ENCODE assay signal across 9 cellular contexts in genomic region chr17:79803997-79804855, GRCh38. TPM values are rescaled to one million over a fixed set of nuclear protein-coding genes. Genes with fewer than 3 reads are reported as not detected.
DNase-seq lines count a peak whose midpoint lies in the region; ATAC-seq and TF ChIP-seq lines count a peak whose summit lies in the region.
"Had no signal": no experiment of that assay in that cellular context is flagged by ENCODE, and none has a peak within 500 bp of the region (broad histone marks: within the 10 kb centered on the region; RNA-seq: fewer than 3 reads in every experiment).

No MANE protein-coding gene starts in this region.

- POLR2A ChIA-PET in AG04449 (lab: Yijun Ruan, JAX): interaction anchor here (1.6 kb wide), 1 partner anchor 35 kb away, joined by 5 read pairs; the partner anchor contains the start of gene CBX4

- H3K27ac ChIP-seq in hepatocyte (no peak overlapping the region), caudate nucleus (ENCODE audit: low read depth, low read length) (no peak overlapping the region)
- H3K27ac ChIP-seq: epithelial cell of prostate had no signal

- H3K9me3 ChIP-seq in hepatocyte (ENCODE audit: low read depth): no peaks in the 10 kb centered on the region

- H3K36me3 ChIP-seq in hepatocyte (replicated peaks; ENCODE audit: insufficient read depth, low read depth): no peaks in the 10 kb centered on the region

- peaks cover 100% of the 10 kb centered on the region for H3K27me3 ChIP-seq in hepatocyte

- 2% methylated on average over 73 of the region's 76 CpGs for WGBS in hepatocyte (ENCODE audit: low lambda C conversion rate, missing lambda C conversion rate)

- no peak for TF ChIP-seq CTCF in AG04449 (IDR thresholded peaks at IDR 0.05; ENCODE audit: insufficient read depth, low read length, missing control alignments)
- no peak for TF ChIP-seq CTCF in hepatocyte (IDR thresholded peaks at IDR 0.05; ENCODE audit: poor library complexity)

- CTCF ChIA-PET in AG04449 (lab: Yijun Ruan, JAX): interaction anchor here (0.8 to 2.7 kb wide), 4 partner anchors 10 to 200 kb away, joined by 3 to 8 read pairs (median 3); partner anchors contain the start of gene CBX4

- ATAC-seq in GM18907 (IDR thresholded peaks at IDR 0.05; ENCODE audit: unreplicated experiment) (peak; percentile 68), HG03520 (IDR thresholded peaks at IDR 0.05; ENCODE audit: unreplicated experiment) (peak; percentile 54)

- no peak for DNase-seq in AG04449 (ENCODE audit: low read depth, low spot score)
- peak; percentile 61 to 69 for DNase-seq in activated CD4-positive, alpha-beta T cell treated with anti-CD3 and anti-CD28 coated beads, Interleukin-2, amount 50 U/mL, for 4 hours
- peak; percentile 55 for DNase-seq in hepatocyte (ENCODE audit: low spot score)
- DNase-seq in stimulated activated CD8-positive, alpha-beta memory T cell treated with anti-CD3 and anti-CD28 coated beads, Interleukin-7, amount 100 ng/mL, for 4 hours (ENCODE audit: low read depth in 2 of 2): peak; percentile 55 to 63
- DNase-seq in SW 1271 (lab: John Stamatoyannopoulos, UW): no peak
- no peak for DNase-seq in caudate nucleus (lab: John Stamatoyannopoulos, UW)

- H3K9me2 ChIP-seq in hepatocyte (replicated peaks; ENCODE audit: insufficient read depth): no peaks in the 10 kb centered on the region

- H2AFZ ChIP-seq in hepatocyte: peak overlapping the region; percentile 33

- H3K4me1 ChIP-seq in hepatocyte (ENCODE audit: insufficient read depth): peaks cover 9% of the 10 kb centered on the region

- peak overlapping the region; percentile 25; the same call in 1 of the 2 replicates for H3K4me3 ChIP-seq in AG04449 (ENCODE audit: low read depth, low read length)
- H3K4me3 ChIP-seq in hepatocyte: no peak overlapping the region

- H3K4me2 ChIP-seq in hepatocyte: peak overlapping the region; percentile 76

- H3K79me2 ChIP-seq in hepatocyte: no peaks in the 10 kb centered on the region

- no peaks in the 10 kb centered on the region for H4K20me1 ChIP-seq in hepatocyte (ENCODE audit: insufficient read depth, poor library complexity, severe bottlenecking)

RNA-seq across cellular contexts. Expression of gene CBX8, which starts 7.3 kb away (rescaled TPM):
- 4.3 and 8.6 TPM in 2 replicates for total RNA-seq in hepatocyte
- polyA plus RNA-seq in hepatocyte: 6.5 and 8.3 TPM in 2 replicates

RNA-seq across cellular contexts. Expression of gene CBX2, which starts 26.3 kb away (rescaled TPM):
- 11.8 and 16.3 TPM in 2 replicates for total RNA-seq in hepatocyte
- polyA plus RNA-seq in hepatocyte: 8.6 and 11.6 TPM in 2 replicates

RNA-seq across cellular contexts. Expression of gene CBX4, which starts 35.0 kb away (rescaled TPM):
- 49.6 and 56.1 TPM in 2 replicates for total RNA-seq in hepatocyte
- polyA plus RNA-seq in hepatocyte: 74.3 and 86.7 TPM in 2 replicates

Comparison
In these comparisons a context has a peak if more than half of its experiments do, and no peak if none do; other contexts are left out.
1. DNase-seq: peak in activated CD4-positive, alpha-beta T cell treated with anti-CD3 and anti-CD28 coated beads, Interleukin-2, amount 50 U/mL, for 4 hours (2 of 2), hepatocyte (single experiment) and stimulated activated CD8-positive, alpha-beta memory T cell treated with anti-CD3 and anti-CD28 coated beads, Interleukin-7, amount 100 ng/mL, for 4 hours (2 of 2); none in AG04449 (single experiment), SW 1271 (0 of 2) and caudate nucleus (0 of 61).